In genomic region chr14:44657688-44658388, GRCh38 we compare ENCODE assay signal across 9 cellular contexts.
A peak's percentile ranks its signal among the peaks of the same experiment; 100 is the strongest.
DNase-seq lines count a peak whose midpoint lies in the region; ATAC-seq, FAIRE-seq and TF ChIP-seq lines count a peak whose summit lies in the region.
"Had no signal": no experiment of that assay in that cellular context is flagged by ENCODE, and none has a peak within 500 bp of the region (broad histone marks: within the 10 kb centered on the region; RNA-seq: fewer than 3 reads in every experiment).

No MANE protein-coding gene starts in this region.

- H3K36me3 ChIP-seq in A673 (ENCODE audit: insufficient read depth, low read length, poor library complexity, severe bottlenecking): no peaks in the 10 kb centered on the region
- no peaks in the 10 kb centered on the region for H3K36me3 ChIP-seq in PC-3 (ENCODE audit: low read depth, low read length)
- no peaks in the 10 kb centered on the region for H3K36me3 ChIP-seq in spleen

- no peak overlapping the region for H3K9ac ChIP-seq in PC-3 (ENCODE audit: low read length)

- BruUV-seq in A673 (replicated peaks; lab: Mats Ljungman, UMichigan) (no TSS peak), PC-3 (replicated peaks; lab: Mats Ljungman, UMichigan) (no TSS peak)

- FAIRE-seq in H54 (lab: Jason Lieb, UNC): no peak
- FAIRE-seq: G401.6 had no signal

- H2AFZ ChIP-seq in PC-3 (ENCODE audit: low read length): no peak overlapping the region

- WGBS in spleen, 5 donors: 41 to 70% (median 57%) methylated on average over 3 of the region's 3 CpGs

- H4K20me1 ChIP-seq in PC-3 (ENCODE audit: low read length): no peaks in the 10 kb centered on the region

- no peak overlapping the region for H3K4me2 ChIP-seq in PC-3 (ENCODE audit: low read length)

- no peak for TF ChIP-seq EP300 in Ishikawa (IDR thresholded peaks at IDR 0.05; ENCODE audit: borderline replicate concordance)

- H3F3A ChIP-seq in PC-3 (ENCODE audit: low read length, unreplicated experiment): no peaks in the 10 kb centered on the region

- H3K4me3 ChIP-seq in A673 (ENCODE audit: low read depth, low read length, poor library complexity, severe bottlenecking) (no peak overlapping the region), PC-3 (ENCODE audit: low read length) (no peak overlapping the region), spleen (no peak overlapping the region)

- POLR2A ChIA-PET in A673 (lab: Charles Lee; ENCODE audit: low non-redundant PET): interaction anchor here (0.6 to 1.1 kb wide), 2 partner anchors 17 to 44 kb away, joined by 4 to 5 read pairs; no protein-coding TSS in a partner anchor
- POLR2A ChIA-PET in PC-3 (lab: Charles Lee; ENCODE audit: unreplicated experiment): no interaction called here

- no peaks in the 10 kb centered on the region for H3K9me2 ChIP-seq in PC-3 (replicated peaks; ENCODE audit: low read length)

- peak; percentile 78 for TF ChIP-seq RAD21 in Ishikawa (IDR thresholded peaks at IDR 0.05; ENCODE audit: low read depth)

- DNase-seq in A673 (ENCODE audit: low spot score) (peak; percentile 90), PC-3 (peak; percentile 66), foreskin melanocyte (peak; percentile 52), spleen (no peak), H54 (ENCODE audit: insufficient read length, low spot score) (no peak)

- H3K9me3 ChIP-seq in A673 (ENCODE audit: low read depth, low read length, poor library complexity, severe bottlenecking) (no peaks in the 10 kb centered on the region), PC-3 (ENCODE audit: low read length) (no peaks in the 10 kb centered on the region), spleen (no peaks in the 10 kb centered on the region)

- no peaks in the 10 kb centered on the region for H3K79me2 ChIP-seq in PC-3 (ENCODE audit: low read length)

- CTCF ChIA-PET in A673 (lab: Charles Lee) (interaction anchor here (0.5 to 0.6 kb wide), 4 partner anchors 437 to 1009 kb away, joined by 3 to 6 read pairs (median 4); no protein-coding TSS in a partner anchor), PC-3 (lab: Charles Lee) (interaction anchor here (0.6 kb wide), 1 partner anchor 1969 kb away, joined by 3 read pairs; no protein-coding TSS in a partner anchor)

- intact Hi-C loops in A673 (cut with micrococcal nuclease; ENCODE audit: unreplicated experiment): loop anchor here (1.0 to 5.0 kb wide), 7 partner anchors 45 to 1156 kb away; no protein-coding TSS in a partner anchor
- intact Hi-C loops in PC-3 (cut with micrococcal nuclease): loop anchor here (1.0 to 10.0 kb wide), 10 partner anchors 145 to 1741 kb away; no protein-coding TSS in a partner anchor
- intact Hi-C loops in spleen (cut with DNase I; ENCODE audit: low total_unique reads): no loop called here

- TF ChIP-seq CTCF in A673 (conservative IDR thresholded peaks at IDR 0.05; ENCODE audit: low read depth, low read length) (peak; percentile 76), PC-3 (conservative IDR thresholded peaks at IDR 0.05; ENCODE audit: low read depth, low read length) (peak; percentile 81), spleen (IDR thresholded peaks at IDR 0.05 in 8 of 11, conservative IDR thresholded peaks at IDR 0.05 in 3 of 11) (peak in 2 of 11 experiments; percentile 8 to 13)

- TF ChIP-seq POLR2A in spleen (IDR thresholded peaks at IDR 0.05) (no peak), H54 (IDR thresholded peaks at IDR 0.05; ENCODE audit: low read depth, low read length) (no peak)

- no peaks in the 10 kb centered on the region for H3K27me3 ChIP-seq in A673 (replicated peaks; ENCODE audit: insufficient read depth, low read depth, low read length, poor library complexity)
- H3K27me3 ChIP-seq in PC-3 (ENCODE audit: low read length): no peaks in the 10 kb centered on the region
- no peaks in the 10 kb centered on the region for H3K27me3 ChIP-seq in spleen (replicated peaks in 1 of 7)

- peaks cover 43% of the 10 kb centered on the region for H3K4me1 ChIP-seq in A673 (ENCODE audit: insufficient read depth, low read length, poor library complexity, severe bottlenecking)
- H3K4me1 ChIP-seq in PC-3 (ENCODE audit: insufficient read depth, low read length): no peaks in the 10 kb centered on the region
- peaks cover 0 to under 1% (median 0%) of the 10 kb centered on the region in 6 donors for H3K4me1 ChIP-seq in spleen

- ATAC-seq in PC-3 (peak; percentile 90), HG03108 (IDR thresholded peaks at IDR 0.05; ENCODE audit: unreplicated experiment) (no peak), GM18868 (IDR thresholded peaks at IDR 0.05; ENCODE audit: unreplicated experiment) (no peak)

- H3K27ac ChIP-seq in A673 (ENCODE audit: low read depth, low read length, poor library complexity, severe bottlenecking) (peak overlapping the region; percentile 65), PC-3 (ENCODE audit: low read length) (no peak overlapping the region), spleen (peak overlapping the region in 1 of 8 donors; percentile 15)

TF ChIP-seq in Ishikawa, 13 proteins besides CTCF, POLR2A, EP300 and RAD21:
- TF ChIP-seq USF1 (IDR thresholded peaks at IDR 0.05) (0 out of 2 replicates have a peak, but pooled peaks have one; percentile 6), EGR1 (IDR thresholded peaks at IDR 0.05) (no peak), TAF1 (IDR thresholded peaks at IDR 0.05; ENCODE audit: low read depth) (no peak)
TF ChIP-seq in Ishikawa: peak in this region for 1.

Comparison
In these comparisons a context has a peak if more than half of its experiments do, and no peak if none do; other contexts are left out.
1. DNase-seq: peak in A673 (single experiment), PC-3 (single experiment) and foreskin melanocyte (single experiment); none in spleen (single experiment) and H54 (single experiment).